In the genomic region with DNA sequence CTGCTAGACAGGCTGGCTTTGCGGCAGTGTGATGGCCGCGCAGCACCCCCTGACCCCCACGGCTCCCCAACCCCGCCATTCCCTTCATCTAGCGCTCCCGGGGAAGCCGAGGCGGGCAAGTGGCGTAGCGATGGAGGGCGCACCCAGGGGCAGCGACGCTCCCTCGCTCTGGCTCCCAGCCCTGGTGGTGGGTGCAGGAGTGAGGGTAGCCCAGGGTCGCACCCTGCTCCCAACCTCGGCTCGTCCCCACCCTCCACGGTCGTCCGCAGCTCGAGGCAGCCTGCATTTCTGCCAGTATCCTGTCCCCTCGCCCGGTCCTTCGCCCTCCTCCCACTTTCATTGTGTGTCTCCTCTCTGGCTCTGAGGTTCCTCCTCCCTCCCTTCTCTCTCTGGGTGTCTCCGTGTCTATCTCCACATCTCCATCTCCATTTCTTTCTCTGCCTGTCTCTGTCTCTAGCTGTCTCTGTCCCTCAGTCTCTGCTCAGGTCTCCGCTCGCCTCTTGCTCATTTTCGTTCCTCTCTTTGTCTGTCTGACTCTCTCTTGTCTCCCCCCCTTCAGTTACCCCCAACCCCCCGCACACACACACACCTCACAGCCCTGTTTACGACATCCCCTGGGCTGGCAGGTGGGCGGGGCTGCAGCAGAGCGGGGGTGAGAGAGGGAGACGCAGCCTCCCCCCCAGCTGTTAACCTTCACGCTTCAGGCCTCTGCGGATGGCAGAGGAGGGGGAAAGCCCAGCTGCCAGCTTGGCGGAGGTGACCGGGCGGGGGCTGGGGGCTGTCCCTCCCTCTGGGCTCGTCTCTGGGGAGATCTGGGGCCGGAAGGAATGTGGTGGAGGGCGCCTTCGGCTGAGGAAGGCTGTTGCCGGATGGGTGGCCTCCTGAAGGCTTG, we compare ENCODE assay signal across 8 cellular contexts. TPM values are rescaled to one million over a fixed set of nuclear protein-coding genes. Genes with fewer than 3 reads are reported as not detected.
A peak's percentile ranks its signal among the peaks of the same experiment; 100 is the strongest.
DNase-seq lines count a peak whose midpoint lies in the region; ATAC-seq, FAIRE-seq and TF ChIP-seq lines count a peak whose summit lies in the region.

No MANE protein-coding gene starts in this region.

- no peak for TF ChIP-seq POLR2A in thyroid gland (IDR thresholded peaks at IDR 0.05)

- H3K4me3 ChIP-seq in thyroid gland (replicated peaks in 1 of 3) = peak overlapping the region in 1 of 3 donors; percentile 42

- H3K9me3 Mint-ChIP-seq in CD4-positive, alpha-beta T cell = no peaks in the 10 kb centered on the region

- POLR2A ChIA-PET in CD4-positive, alpha-beta T cell (lab: Charles Lee) = interaction anchor here (0.6 to 1.8 kb wide), 5 partner anchors 17 to 101 kb away, joined by 3 to 6 read pairs (median 3); no protein-coding TSS in a partner anchor

- H3K27me3 ChIP-seq in CD4-positive, alpha-beta T cell (ENCODE audit: control insufficient read depth, insufficient read depth, low read length) = peaks cover 7% of the 10 kb centered on the region
- no peaks in the 10 kb centered on the region for H3K27me3 ChIP-seq in thyroid gland

- no peak for TF ChIP-seq CTCF in CD4-positive, alpha-beta T cell (IDR thresholded peaks at IDR 0.05)
- TF ChIP-seq CTCF in omental fat pad (IDR thresholded peaks at IDR 0.05) (no peak), thyroid gland (IDR thresholded peaks at IDR 0.05) (no peak)

- H3K36me3 ChIP-seq in thyroid gland = no peaks in the 10 kb centered on the region

- ATAC-seq in CD4-positive, alpha-beta T cell (ENCODE audit: poor library complexity) = peak; percentile 75
- ATAC-seq in GM19467 (IDR thresholded peaks at IDR 0.05; ENCODE audit: unreplicated experiment) (peak; percentile 34), esophagus mucosa (peak; percentile 21), omental fat pad (ENCODE audit: low FRiP score) (peak; percentile 29)

- H3K27ac Mint-ChIP-seq in CD4-positive, alpha-beta T cell = peak overlapping the region; percentile 12

- 2 to 3% methylated on average over 26 to 31 of the region's 44 CpGs for whole genome bisulfite sequencing in thyroid gland, 2 donors

- no peaks in the 10 kb centered on the region for H3K9me3 ChIP-seq in CD4-positive, alpha-beta T cell (ENCODE audit: control insufficient read depth, low read length)
- no peaks in the 10 kb centered on the region for H3K9me3 ChIP-seq in thyroid gland

- peak; percentile 30 to 68 (median 49) for DNase-seq in CD4-positive, alpha-beta T cell
- DNase-seq in M059J (ENCODE audit: low read depth) (peak; percentile 66), omental fat pad (ENCODE audit: low spot score) (no peak), thyroid gland (peak; percentile 33 to 50), frontal cortex (ENCODE audit: low spot score in 2 of 2) (no peak)
- DNase-seq in activated CD8-positive, alpha-beta memory T cell treated with anti-CD3 and anti-CD28 coated beads, Interleukin-2, amount 50 U/mL, for 1 hour (ENCODE audit: extremely low read depth) = peak; percentile 63

- CTCF ChIA-PET in CD4-positive, alpha-beta T cell (lab: Charles Lee) = interaction anchor here (0.8 to 4.5 kb wide), 3 partner anchors 19 to 113 kb away, joined by 3 to 45 read pairs (median 4); no protein-coding TSS in a partner anchor

- H3K27ac ChIP-seq in CD4-positive, alpha-beta T cell (ENCODE audit: low read depth, low read length) = no peak overlapping the region
- H3K27ac ChIP-seq in thyroid gland = no peak overlapping the region

- no peaks in the 10 kb centered on the region for H3K36me3 Mint-ChIP-seq in CD4-positive, alpha-beta T cell (ENCODE audit: low read depth)

- H3K27me3 Mint-ChIP-seq in CD4-positive, alpha-beta T cell = peaks cover 29% of the 10 kb centered on the region

- peaks cover 21 to 44% of the 10 kb centered on the region in 2 donors for H3K4me1 ChIP-seq in thyroid gland

- intact Hi-C loops in CD4-positive, alpha-beta T cell (cut with DNase I, micrococcal nuclease) = loop anchor here in 1 of 2 experiments (5.0 kb wide), 1 partner anchor 110 kb away; no protein-coding TSS in a partner anchor
- intact Hi-C loops in thyroid gland (cut with DNase I) = no loop called here

- FAIRE-seq in frontal cortex (lab: Jason Lieb, UNC) = no peak

- peaks cover 22% of the 10 kb centered on the region for H3K4me1 Mint-ChIP-seq in CD4-positive, alpha-beta T cell (ENCODE audit: low read depth)

- peak overlapping the region; percentile 87 for H3K4me3 Mint-ChIP-seq in CD4-positive, alpha-beta T cell

RNA-seq across cellular contexts. Expression of a gene that starts 48.7 kb away (rescaled TPM):
- total RNA-seq in CD4-positive, alpha-beta T cell = under 1 TPM in 1 of 2 experiments, not detected in 1; 0.08 TPM
- 0.15 TPM in 1 of 2 replicates, not detected in the other for total RNA-seq in M059J (2014; rRNA removed; shearing (Covaris generic))
- total RNA-seq in esophagus mucosa (not detected), omental fat pad (under 1 TPM in 3 of 4 donors, not detected in 1; 0.12 to 0.46 (median 0.16) TPM), thyroid gland (under 1 TPM in 3 of 4 donors, not detected in 1; 0.11 to 0.67 (median 0.13) TPM), frontal cortex (15.9 TPM)

Comparison
In these comparisons a context has a peak if more than half of its experiments do, and no peak if none do; other contexts are left out.
1. ATAC-seq: peak in every context shown above with its lines; median percentile 75 in CD4-positive, alpha-beta T cell; 34 in GM19467; 29 in omental fat pad; 21 in esophagus mucosa.
2. DNase-seq: peak in CD4-positive, alpha-beta T cell (10 of 10), M059J (single experiment), activated CD8-positive, alpha-beta memory T cell treated with anti-CD3 and anti-CD28 coated beads, Interleukin-2, amount 50 U/mL, for 1 hour (single experiment) and thyroid gland (2 of 2); none in omental fat pad (single experiment) and frontal cortex (0 of 2).
3. RNA of a gene that starts 48.7 kb away (total RNA-seq): 15.9 TPM in frontal cortex (single experiment); 0.12 to 0.46 TPM in omental fat pad, 0.15 TPM in M059J, 0.11 to 0.67 TPM in thyroid gland, 0.08 TPM in CD4-positive, alpha-beta T cell and not detected in esophagus mucosa (single experiment); every median in the first group is over 10 times any median in the second.